ENCODE assay signal across 7 cellular contexts in the genomic region with DNA sequence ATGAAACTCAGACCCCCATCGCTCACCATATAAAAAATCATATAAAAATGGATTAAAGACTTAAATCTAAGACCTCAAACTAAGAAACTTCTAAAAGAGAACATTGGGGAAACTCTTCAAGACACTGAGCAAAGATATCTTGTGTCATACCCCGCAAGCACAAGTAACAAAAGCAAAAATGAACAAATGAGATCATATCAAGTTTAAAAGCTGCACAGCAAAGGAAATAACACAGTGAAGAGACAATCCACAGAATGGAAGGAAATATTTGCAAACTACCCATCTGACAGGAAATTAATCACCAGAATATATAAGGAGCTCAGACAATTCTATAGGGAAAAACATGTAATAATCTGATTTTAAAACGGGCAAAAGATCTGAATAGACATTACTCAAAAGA.
"Had no signal": no experiment of that assay in that cellular context is flagged by ENCODE, and none has a peak within 500 bp of the region (broad histone marks: within the 10 kb centered on the region; RNA-seq: fewer than 3 reads in every experiment).

No MANE protein-coding gene starts in this region.

- H3K36me3 ChIP-seq: HAP-1 had no signal

- H3K4me3 ChIP-seq: GM23338, HAP-1 had no signal

- H3K4me2 ChIP-seq: GM23338 had no signal

- H3K9me3 ChIP-seq: HAP-1 had no signal

- H3K27ac ChIP-seq: HL-60 had no signal

- H2AFZ ChIP-seq: GM23338 had no signal

- FAIRE-seq: H1, HepG2 had no signal

- H3K4me1 ChIP-seq: HAP-1 had no signal

- DNase-seq: H7, HFFc6 had no signal
